21 cellular contexts compared by ENCODE assay signal in the genomic region with DNA sequence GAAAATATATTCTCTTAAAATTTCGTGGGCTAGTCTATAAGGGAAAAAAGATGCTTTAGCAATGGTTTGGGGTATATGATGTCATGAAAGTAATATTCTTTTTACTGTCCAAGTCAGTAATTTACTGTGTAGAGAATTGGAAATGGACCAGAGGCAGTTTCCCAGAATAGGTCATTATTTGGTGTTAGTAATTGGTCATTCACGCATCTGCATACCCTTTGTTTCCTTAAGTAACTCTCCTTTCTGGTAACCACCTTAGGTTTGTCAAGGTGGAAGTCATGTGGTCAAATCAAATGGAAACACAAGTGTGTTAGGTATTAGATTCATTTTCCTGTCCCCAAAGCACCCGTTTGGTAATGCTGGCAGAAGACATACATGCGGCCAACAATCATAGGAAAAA.
"Had no signal": no experiment of that assay in that cellular context is flagged by ENCODE, and none has a peak within 500 bp of the region (broad histone marks: within the 10 kb centered on the region; RNA-seq: fewer than 3 reads in every experiment).

No MANE protein-coding gene starts in this region.

- H3K9me3 Mint-ChIP-seq: activated B cell treated with CpG ODN at 0.5 μM for 24 hours; activated naive CD4-positive, alpha-beta T cell treated with anti-CD3 and anti-CD28 coated beads for 36 hours; naive B cell; type B pancreatic cell had no signal

- H3K27ac ChIP-seq: brain microvascular endothelial cell, foreskin keratinocyte, parathyroid adenoma, thoracic aorta had no signal

- H3K27ac Mint-ChIP-seq: activated B cell treated with CpG ODN at 0.5 μM for 24 hours; activated CD4-positive, alpha-beta T cell treated with anti-CD3 and anti-CD28 coated beads for 36 hours; activated naive CD4-positive, alpha-beta T cell treated with anti-CD3 and anti-CD28 coated beads for 36 hours had no signal

- H3K4me3 Mint-ChIP-seq: activated B cell treated with CpG ODN at 0.5 μM for 24 hours; activated CD4-positive, alpha-beta T cell treated with anti-CD3 and anti-CD28 coated beads for 36 hours; activated naive CD4-positive, alpha-beta T cell treated with anti-CD3 and anti-CD28 coated beads for 36 hours; naive B cell; type B pancreatic cell had no signal

- H3K27me3 Mint-ChIP-seq: activated B cell treated with CpG ODN at 0.5 μM for 24 hours; activated CD4-positive, alpha-beta T cell treated with anti-CD3 and anti-CD28 coated beads for 36 hours; naive B cell; type B pancreatic cell had no signal

- DNase-seq: activated B cell treated with CpG ODN at 0.5 μM for 24 hours; activated CD4-positive, alpha-beta T cell treated with anti-CD3 and anti-CD28 coated beads for 36 hours; activated CD4-positive, alpha-beta T cell treated with anti-CD3 and anti-CD28 coated beads, Interleukin-2, amount 50 U/mL, for 4 hours; activated effector memory CD4-positive, alpha-beta T cell treated with Interleukin-2 at 50 U/mL for 16 hours; activated naive CD4-positive, alpha-beta T cell treated with anti-CD3 and anti-CD28 coated beads for 36 hours; activated T-cell treated with anti-CD3 and anti-CD28 coated beads, Interleukin-2, amount 50 U/mL, for 48 hours; brain microvascular endothelial cell; caudate nucleus; dermis blood vessel endothelial cell; effector CD8-positive, alpha-beta T cell; foreskin keratinocyte; left colon; mesendoderm; naive B cell; nucleus accumbens; right cardiac atrium; T-helper 1 cell; T-helper 9 cell had no signal

- H3K4me1 ChIP-seq: parathyroid adenoma had no signal

- H3K79me2 ChIP-seq: parathyroid adenoma had no signal

- H3K4me3 ChIP-seq: thoracic aorta had no signal

- H3K9me3 ChIP-seq: thoracic aorta had no signal

- H3K27me3 ChIP-seq: brain microvascular endothelial cell, foreskin keratinocyte had no signal

- H2AFZ ChIP-seq: parathyroid adenoma had no signal

- ATAC-seq: activated CD4-positive, alpha-beta T cell treated with anti-CD3 and anti-CD28 coated beads for 36 hours; foreskin keratinocyte; left colon; right cardiac atrium had no signal

- H3K9ac ChIP-seq: parathyroid adenoma had no signal
